ENCODE assay signal across 10 cellular contexts in genomic region chr22:28951969-28952521, GRCh38.
DNase-seq lines count a peak whose midpoint lies in the region; ATAC-seq and TF ChIP-seq lines count a peak whose summit lies in the region.
"Had no signal": no experiment of that assay in that cellular context is flagged by ENCODE, and none has a peak within 500 bp of the region (broad histone marks: within the 10 kb centered on the region; RNA-seq: fewer than 3 reads in every experiment).

No MANE protein-coding gene starts in this region.

- H3K4me3 ChIP-seq in muscle layer of colon (ENCODE audit: low read depth in 1 of 2, low read length in 2 of 2) (peak overlapping the region in 1 of 2 donors; percentile 37), PC-3 (ENCODE audit: low read length) (no peak overlapping the region)

- H4K20me1 ChIP-seq in PC-3 (ENCODE audit: low read length): no peaks in the 10 kb centered on the region

- no peaks in the 10 kb centered on the region for H3K9me2 ChIP-seq in PC-3 (replicated peaks; ENCODE audit: low read length)

- TF ChIP-seq POLR2A in GM18505 (IDR thresholded peaks at IDR 0.05; ENCODE audit: borderline replicate concordance, extremely low read depth, insufficient read depth, insufficient read length): no peak

- H3F3A ChIP-seq in PC-3 (ENCODE audit: low read length, unreplicated experiment): no peaks in the 10 kb centered on the region

- H2AFZ ChIP-seq in PC-3 (ENCODE audit: low read length): no peak overlapping the region

- TF ChIP-seq CTCF in PC-3 (conservative IDR thresholded peaks at IDR 0.05; ENCODE audit: low read depth, low read length): no peak

- CTCF ChIA-PET in PC-3 (lab: Charles Lee): no interaction called here

- ATAC-seq in Right ventricle myocardium superior (ENCODE audit: poor library complexity): peak; percentile 68
- ATAC-seq in HG02840 (IDR thresholded peaks at IDR 0.05; ENCODE audit: low FRiP score, unreplicated experiment): no peak
- ATAC-seq in PC-3: no peak
- ATAC-seq in GM18505 (IDR thresholded peaks at IDR 0.05; ENCODE audit: unreplicated experiment): no peak
- ATAC-seq: activated CD8-positive, alpha-beta T cell treated with anti-CD3 and anti-CD28 coated beads for 36 hours had no signal

- 0 out of 2 replicates have a peak, but pooled peaks cover 13% of the 10 kb centered on the region for H3K79me2 ChIP-seq in PC-3 (ENCODE audit: low read length)

- no TSS peak for BruUV-seq in PC-3 (replicated peaks; lab: Mats Ljungman, UMichigan)

- no peak overlapping the region for H3K4me2 ChIP-seq in PC-3 (ENCODE audit: low read length)

- DNase-seq in Right ventricle myocardium superior: no peak
- no peak for DNase-seq in cardiac septum (ENCODE audit: low spot score)
- peak; percentile 18 for DNase-seq in fibroblast of gingiva (ENCODE audit: low read depth)
- no peak for DNase-seq in PC-3
- no peak for DNase-seq in DMS53 treated with DMSO at 0.1 percent for 48 hours (lab: John Stamatoyannopoulos, UW; ENCODE audit: unreplicated experiment)
- DNase-seq: activated CD8-positive, alpha-beta T cell treated with anti-CD3 and anti-CD28 coated beads for 36 hours; NCI-H1694 treated with DMSO at 0.1 percent for 48 hours had no signal

- H3K27ac ChIP-seq in muscle layer of colon (ENCODE audit: low read depth, low read length) (peak overlapping the region; percentile 53), PC-3 (ENCODE audit: low read length) (no peak overlapping the region)

- POLR2A ChIA-PET in PC-3 (lab: Charles Lee; ENCODE audit: unreplicated experiment): no interaction called here

- H3K36me3 ChIP-seq in muscle layer of colon (ENCODE audit: insufficient read depth, low read length) (no peaks in the 10 kb centered on the region), PC-3 (ENCODE audit: low read depth, low read length) (no peaks in the 10 kb centered on the region)

- H3K9me3 ChIP-seq in muscle layer of colon (ENCODE audit: low read length): no peaks in the 10 kb centered on the region
- H3K9me3 ChIP-seq in PC-3 (ENCODE audit: low read length): no peaks in the 10 kb centered on the region

- H3K9ac ChIP-seq in muscle layer of colon (ENCODE audit: low read length) (no peak overlapping the region), PC-3 (ENCODE audit: low read length) (no peak overlapping the region)

- no peaks in the 10 kb centered on the region for H3K27me3 ChIP-seq in muscle layer of colon (ENCODE audit: control insufficient read depth in 1 of 2, insufficient read depth in 2 of 2, low read length in 2 of 2)
- H3K27me3 ChIP-seq in PC-3 (ENCODE audit: low read length): no peaks in the 10 kb centered on the region

- H3K4me1 ChIP-seq in muscle layer of colon (ENCODE audit: insufficient read depth, low read length) (peaks cover 58% of the 10 kb centered on the region), PC-3 (ENCODE audit: insufficient read depth, low read length) (no peaks in the 10 kb centered on the region)

- intact Hi-C loops in Right ventricle myocardium superior (cut with DNase I) (no loop called here), cardiac septum (cut with DNase I) (loop anchor here (10.0 kb wide), 1 partner anchor 53 kb away; no protein-coding TSS in a partner anchor), PC-3 (cut with micrococcal nuclease) (no loop called here)
